8 cellular contexts compared by ENCODE assay signal in genomic region chr12:7016958-7017571, GRCh38. TPM values are rescaled to one million over a fixed set of nuclear protein-coding genes. Genes with fewer than 3 reads are reported as not detected.
DNase-seq lines count a peak whose midpoint lies in the region; ATAC-seq, FAIRE-seq and TF ChIP-seq lines count a peak whose summit lies in the region.

No MANE protein-coding gene starts in this region.

- H3K4ac ChIP-seq in IMR-90 (ENCODE audit: low read depth, low read length), result no peak overlapping the region

- no peak overlapping the region for H2BK120ac ChIP-seq in IMR-90 (ENCODE audit: low read depth, low read length)

- H3K56ac ChIP-seq in IMR-90 (ENCODE audit: extremely low read depth, insufficient read depth, low read length), result no peak overlapping the region

- ATAC-seq in IMR-90 (ENCODE audit: low read depth) (no peak), body of pancreas (no peak), HG02981 (IDR thresholded peaks at IDR 0.05; ENCODE audit: unreplicated experiment) (no peak)

- in situ Hi-C loops in IMR-90 (cut with MboI; ENCODE audit: low sequenced_read_pairs), result no loop called here

- dilution Hi-C loops in IMR-90 (cut with HindIII; ENCODE audit: low sequenced_read_pairs, unreplicated experiment), result no loop called here

- no peak overlapping the region for H2AK5ac ChIP-seq in IMR-90 (ENCODE audit: low read depth, low read length)

- no peak overlapping the region for H2AK9ac ChIP-seq in IMR-90 (replicated peaks; ENCODE audit: low read depth, low read length, poor library complexity)

- DNase-seq in A673 (ENCODE audit: low spot score) (no peak), IMR-90 (no peak), body of pancreas (peak in 1 of 4 donors; percentile 8), H54 (ENCODE audit: insufficient read length, low spot score) (no peak), HCEC 1CT (no peak), DMS79 treated with DMSO at 0.1 percent for 48 hours (lab: John Stamatoyannopoulos, UW) (no peak)

- H3K18ac ChIP-seq in IMR-90 (ENCODE audit: low read depth, low read length), result no peak overlapping the region

- H3K27me3 ChIP-seq in A673 (replicated peaks; ENCODE audit: insufficient read depth, low read depth, low read length, poor library complexity) (no peaks in the 10 kb centered on the region), IMR-90 (ENCODE audit: control insufficient read depth, insufficient read depth, low read length) (no peaks in the 10 kb centered on the region), body of pancreas (no peaks in the 10 kb centered on the region), mucosa of stomach (ENCODE audit: control insufficient read depth, insufficient read depth, low read length) (no peaks in the 10 kb centered on the region)

- H3K9me3 ChIP-seq in A673 (ENCODE audit: low read depth, low read length, poor library complexity, severe bottlenecking) (no peaks in the 10 kb centered on the region), IMR-90 (ENCODE audit: control insufficient read depth, insufficient read depth, low read length) (no peaks in the 10 kb centered on the region), body of pancreas (no peaks in the 10 kb centered on the region), mucosa of stomach (ENCODE audit: control insufficient read depth, low read length) (no peaks in the 10 kb centered on the region)

- H3K9ac ChIP-seq in IMR-90 (ENCODE audit: low read depth, low read length) (no peak overlapping the region), mucosa of stomach (ENCODE audit: low read length) (peak overlapping the region; percentile 81)

- H3K4me1 ChIP-seq in A673 (ENCODE audit: insufficient read depth, low read length, poor library complexity, severe bottlenecking) (peaks cover 10% of the 10 kb centered on the region), IMR-90 (ENCODE audit: control insufficient read depth, insufficient read depth, low read length) (peaks cover 5% of the 10 kb centered on the region; the same call in 1 of the 2 replicates), body of pancreas (peaks cover 33% of the 10 kb centered on the region), mucosa of stomach (ENCODE audit: control insufficient read depth, insufficient read depth, low read length) (peaks cover 36% of the 10 kb centered on the region)

- H3K14ac ChIP-seq in IMR-90 (replicated peaks; ENCODE audit: low read depth, low read length), result no peak overlapping the region

- no CpG with 5 or more reads among the region's 6 CpGs for WGBS in IMR-90 (ENCODE audit: extremely low coverage in 2 of 2, insufficient read length in 1 of 2), 2 experiments
- 20 to 33% methylated on average over 6 of the region's 6 CpGs for WGBS in body of pancreas, 2 donors

- POLR2A ChIA-PET in A673 (lab: Charles Lee; ENCODE audit: low non-redundant PET) (interaction anchor here (0.6 kb wide), 1 partner anchor 73 kb away, joined by 4 read pairs; the partner anchor contains the start of gene C12orf57), IMR-90 (lab: Charles Lee; ENCODE audit: unreplicated experiment) (no interaction called here)

- peak overlapping the region; percentile 59 for H3K4me3 ChIP-seq in A673 (ENCODE audit: low read depth, low read length, poor library complexity, severe bottlenecking)
- no peak overlapping the region for H3K4me3 ChIP-seq in IMR-90 (ENCODE audit: insufficient read depth, low read depth, low read length)
- H3K4me3 ChIP-seq in body of pancreas, result peak overlapping the region in 1 of 2 donors; percentile 33
- H3K4me3 ChIP-seq in mucosa of stomach (ENCODE audit: low read length), result peak overlapping the region; percentile 92

- H2BK20ac ChIP-seq in IMR-90 (ENCODE audit: low read depth, low read length), result no peak overlapping the region

- no peak overlapping the region for H4K91ac ChIP-seq in IMR-90 (ENCODE audit: insufficient read depth, low read depth, low read length)

- no peak overlapping the region for H2BK15ac ChIP-seq in IMR-90 (ENCODE audit: low read depth, low read length)

- no peaks in the 10 kb centered on the region for H4K20me1 ChIP-seq in IMR-90 (ENCODE audit: insufficient read depth, low read length)

- TF ChIP-seq CTCF in A673 (conservative IDR thresholded peaks at IDR 0.05; ENCODE audit: low read depth, low read length), result no peak
- TF ChIP-seq CTCF in IMR-90 (conservative IDR thresholded peaks at IDR 0.05; ENCODE audit: low read depth, low read length), result no peak
- no peak for TF ChIP-seq CTCF in body of pancreas (IDR thresholded peaks at IDR 0.05)

- BruUV-seq in A673 (replicated peaks; lab: Mats Ljungman, UMichigan) (TSS peak; percentile 67), IMR-90 (replicated peaks; lab: Mats Ljungman, UMichigan) (no TSS peak)

- no peak overlapping the region for H2BK5ac ChIP-seq in IMR-90 (ENCODE audit: low read depth, low read length, poor library complexity, severe bottlenecking)

- CTCF ChIA-PET in A673 (lab: Charles Lee), result no interaction called here
- CTCF ChIA-PET in IMR-90 (lab: Yijun Ruan, JAX), result no interaction called here

- H3K23ac ChIP-seq in IMR-90 (ENCODE audit: low read depth, low read length), result no peak overlapping the region

- no peaks in the 10 kb centered on the region; the same call in 1 of the 2 replicates for H3K9me1 ChIP-seq in IMR-90 (ENCODE audit: insufficient read depth, low read length)

- intact Hi-C loops in A673 (cut with micrococcal nuclease; ENCODE audit: unreplicated experiment) (no loop called here), IMR-90 (cut with micrococcal nuclease) (no loop called here), body of pancreas (cut with DNase I) (no loop called here)

- H3K27ac ChIP-seq in A673 (ENCODE audit: low read depth, low read length, poor library complexity, severe bottlenecking) (peak overlapping the region; percentile 84), IMR-90 (ENCODE audit: insufficient read depth, low read length) (no peak overlapping the region), body of pancreas (peak overlapping the region; percentile 22 to 93 (median 87))

- no peak for TF ChIP-seq RAD21 in IMR-90 (IDR thresholded peaks at IDR 0.05; ENCODE audit: low read length)

- no peak overlapping the region for H4K5ac ChIP-seq in IMR-90 (ENCODE audit: low read depth, low read length)

- peaks cover 0 to 22% of the 10 kb centered on the region in 2 experiments for H3K79me1 ChIP-seq in IMR-90 (ENCODE audit: low read depth in 1 of 2, low read length in 2 of 2)

- H3K36me3 ChIP-seq in A673 (ENCODE audit: insufficient read depth, low read length, poor library complexity, severe bottlenecking), result peaks cover 6% of the 10 kb centered on the region
- H3K36me3 ChIP-seq in IMR-90 (ENCODE audit: control insufficient read depth, insufficient read depth, low read length), result no peaks in the 10 kb centered on the region; the same call in 1 of the 2 replicates
- no peaks in the 10 kb centered on the region for H3K36me3 ChIP-seq in body of pancreas (replicated peaks in 1 of 2; ENCODE audit: insufficient read depth in 1 of 2, low read depth in 2 of 2)
- no peaks in the 10 kb centered on the region for H3K36me3 ChIP-seq in mucosa of stomach (ENCODE audit: control insufficient read depth, insufficient read depth, low read length)

- no peak overlapping the region for H4K8ac ChIP-seq in IMR-90 (ENCODE audit: low read depth in 2 of 2, low read length in 2 of 2)

- TF ChIP-seq POLR2A in IMR-90 (IDR thresholded peaks at IDR 0.05; ENCODE audit: low read depth, low read length) (no peak), body of pancreas (IDR thresholded peaks at IDR 0.05) (peak in 1 of 3 donors; percentile 15), H54 (IDR thresholded peaks at IDR 0.05; ENCODE audit: low read depth, low read length) (no peak)

- no peak for FAIRE-seq in H54 (lab: Jason Lieb, UNC)

- peak overlapping the region; percentile 93 for H3K4me2 ChIP-seq in IMR-90 (ENCODE audit: low read depth, low read length)

- H2AFZ ChIP-seq in IMR-90 (replicated peaks; ENCODE audit: low read length, poor library complexity), result no peak overlapping the region

TF ChIP-seq in IMR-90, 13 proteins besides CTCF, POLR2A, EP300 and RAD21 (continues in another document):
- TF ChIP-seq MAFK (IDR thresholded peaks at IDR 0.05; ENCODE audit: low read depth, low read length), result no peak
- no peak for TF ChIP-seq CEBPB (IDR thresholded peaks at IDR 0.05; ENCODE audit: low read depth, low read length)
- no peak for TF ChIP-seq FOS (IDR thresholded peaks at IDR 0.05; ENCODE audit: low read depth, low read length)
- TF ChIP-seq NFE2L2 (IDR thresholded peaks at IDR 0.05; ENCODE audit: low read depth, low read length), result no peak
- TF ChIP-seq CHD1 (IDR thresholded peaks at IDR 0.05; ENCODE audit: low read depth, low read length), result no peak
- no peak for TF ChIP-seq RFX5 (IDR thresholded peaks at IDR 0.05; ENCODE audit: low read depth, low read length)
- no peak for TF ChIP-seq SMC3 (IDR thresholded peaks at IDR 0.05; ENCODE audit: low read depth, low read length)

RNA-seq across cellular contexts. Expression of gene LPCAT3, which starts 1.2 kb away (rescaled TPM):
- 56.6 and 60.2 TPM in 2 replicates for total RNA-seq in A673 (2021)
- total RNA-seq in IMR-90 (2012; rRNA removed), result 6.4 and 7.0 TPM in 2 replicates
- polyA plus RNA-seq in IMR-90 (2012; rRNA removed), result 17.4 and 18.6 TPM in 2 replicates
- 12.0 and 14.0 TPM in 2 replicates for polyA plus RNA-seq in IMR-90 (2012; cell fraction: cytosol; rRNA removed)
- 18.1 and 40.0 TPM in 2 replicates for polyA plus RNA-seq in IMR-90 (2012; cell fraction: nucleus; rRNA removed; ENCODE audit: low replicate concordance)
- 10 to 100 TPM; 21.5 to 39.6 TPM for total RNA-seq in body of pancreas

RNA-seq across cellular contexts. Expression of gene C1S, which starts 43.5 kb away (rescaled TPM):
- total RNA-seq in A673 (2021), result 1.9 and 3.1 TPM in 2 replicates
- total RNA-seq in IMR-90 (2012; rRNA removed), result 34.4 and 49.6 TPM in 2 replicates
- polyA plus RNA-seq in IMR-90 (2012; rRNA removed), result 64.1 and 85.4 TPM in 2 replicates
- polyA plus RNA-seq in IMR-90 (2012; cell fraction: cytosol; rRNA removed), result 38.0 and 64.8 TPM in 2 replicates
- 60.2 and 228 TPM in 2 replicates for polyA plus RNA-seq in IMR-90 (2012; cell fraction: nucleus; rRNA removed; ENCODE audit: low replicate concordance)
- total RNA-seq in body of pancreas, result 100 to 1,000 TPM; 105 to 157 TPM

RNA-seq across cellular contexts. Expression of gene EMG1, which starts 46.4 kb away (rescaled TPM):
- 83.0 and 92.3 TPM in 2 replicates for total RNA-seq in A673 (2021)
- 43.6 and 66.1 TPM in 2 replicates for total RNA-seq in IMR-90 (2012; rRNA removed)
- polyA plus RNA-seq in IMR-90 (2012; rRNA removed), result 37.5 and 43.1 TPM in 2 replicates
- polyA plus RNA-seq in IMR-90 (2012; cell fraction: cytosol; rRNA removed), result 25.0 and 67.8 TPM in 2 replicates
- 11.1 and 24.5 TPM in 2 replicates for polyA plus RNA-seq in IMR-90 (2012; cell fraction: nucleus; rRNA removed; ENCODE audit: low replicate concordance)
- total RNA-seq in body of pancreas, result 10 to 100 TPM in 1 of 2 donors, 1 to 10 TPM in 1; 8.3 to 15.5 TPM

RNA-seq across cellular contexts. Expression of gene PHB2, which starts 46.6 kb away (rescaled TPM):
- total RNA-seq in A673 (2021) (340 and 351 TPM in 2 replicates), IMR-90 (2012; rRNA removed) (219 and 240 TPM in 2 replicates), body of pancreas (100 to 1,000 TPM in 1 of 2 donors, 10 to 100 TPM in 1; 83.4 to 125 TPM)
- 286 and 298 TPM in 2 replicates for polyA plus RNA-seq in IMR-90 (2012; rRNA removed)
- polyA plus RNA-seq in IMR-90 (2012; cell fraction: cytosol; rRNA removed), result 237 and 296 TPM in 2 replicates
- polyA plus RNA-seq in IMR-90 (2012; cell fraction: nucleus; rRNA removed; ENCODE audit: low replicate concordance), result 247 and 256 TPM in 2 replicates
